In the genomic region with DNA sequence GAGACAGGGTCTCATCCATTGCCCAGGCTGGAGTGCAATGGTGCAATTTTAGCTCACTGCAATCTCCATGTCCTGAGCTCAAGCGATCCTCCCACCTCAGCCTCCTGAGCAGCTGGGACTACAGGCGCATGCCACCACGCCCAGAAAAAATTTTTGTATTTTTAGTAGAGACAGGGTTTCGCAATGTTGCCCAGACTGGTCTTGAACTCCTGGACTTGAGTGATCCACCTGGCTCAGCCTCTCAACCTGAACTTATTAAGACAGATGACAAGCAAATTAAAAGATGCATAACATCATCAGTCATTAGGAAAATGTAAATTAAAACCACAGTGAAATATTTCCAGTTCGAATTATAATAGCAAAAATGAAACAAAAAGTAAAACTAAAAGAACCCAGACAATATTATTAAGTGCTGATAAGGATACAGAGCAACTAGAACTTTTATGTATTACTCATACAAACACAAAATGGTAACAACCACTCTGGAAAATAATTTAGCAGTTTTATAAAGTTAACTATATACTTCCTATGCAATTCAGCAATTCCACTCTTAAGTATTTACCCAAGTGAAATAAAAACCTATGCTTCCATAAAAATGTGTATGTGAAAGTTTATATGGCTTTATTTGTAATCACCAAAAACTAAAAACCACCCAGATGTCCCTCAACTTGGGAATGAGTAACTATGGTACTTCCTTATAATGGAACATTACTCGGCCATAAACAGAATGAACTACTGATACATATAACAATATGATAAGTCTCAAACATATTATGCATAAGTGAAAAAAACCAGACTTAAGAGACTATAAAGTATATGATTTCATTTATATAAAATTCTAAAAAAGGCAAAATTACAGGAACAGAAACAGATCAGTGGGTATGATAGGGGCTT, we compare ENCODE assay signal across 24 cellular contexts. TPM values are rescaled to one million over a fixed set of nuclear protein-coding genes. Genes with fewer than 3 reads are reported as not detected.
DNase-seq lines count a peak whose midpoint lies in the region; ATAC-seq and TF ChIP-seq lines count a peak whose summit lies in the region.
"Had no signal": no experiment of that assay in that cellular context is flagged by ENCODE, and none has a peak within 500 bp of the region (broad histone marks: within the 10 kb centered on the region; RNA-seq: fewer than 3 reads in every experiment).

No MANE protein-coding gene starts in this region.

- no peaks in the 10 kb centered on the region for H3K27me3 ChIP-seq in Karpas-422 (ENCODE audit: low read length)
- no peaks in the 10 kb centered on the region for H3K27me3 ChIP-seq in CD4-positive, alpha-beta T cell (ENCODE audit: control insufficient read depth, insufficient read depth, low read length)
- H3K27me3 ChIP-seq: body of pancreas, thyroid gland had no signal

- ATAC-seq in activated naive CD8-positive, alpha-beta T cell treated with anti-CD3 and anti-CD28 coated beads, Interleukin-2, amount 50 U/mL, for 24 hours = no peak
- ATAC-seq in stimulated activated naive B cell treated with anti-CD40 and anti-IgM and Interleukin-4, amounts not matched to agents 10 μg/mL and 1 μg/mL and 100 μg/mL, for 72 hours (replicated peaks) = peak in 1 of 2 donors; percentile 27
- ATAC-seq in HG02759 (IDR thresholded peaks at IDR 0.05; ENCODE audit: unreplicated experiment) = no peak
- no peak for ATAC-seq in CD4-positive, alpha-beta T cell (ENCODE audit: poor library complexity)
- ATAC-seq: body of pancreas, left colon, sciatic nerve had no signal

- H3K27me3 Mint-ChIP-seq in activated naive CD4-positive, alpha-beta T cell treated with anti-CD3 and anti-CD28 coated beads, Interleukin-2, amount 10 ng/mL, durations not matched to agents 7 days and 5 days = no peaks in the 10 kb centered on the region
- no peaks in the 10 kb centered on the region for H3K27me3 Mint-ChIP-seq in activated naive CD8-positive, alpha-beta T cell treated with anti-CD3 and anti-CD28 coated beads, Interleukin-2, amount 50 U/mL, for 24 hours
- no peaks in the 10 kb centered on the region for H3K27me3 Mint-ChIP-seq in stimulated activated naive B cell treated with anti-CD40 and anti-IgM and Interleukin-4, amounts not matched to agents 10 μg/mL and 1 μg/mL and 100 μg/mL, for 72 hours
- no peaks in the 10 kb centered on the region for H3K27me3 Mint-ChIP-seq in CD4-positive, alpha-beta T cell

- peaks cover 98% of the 10 kb centered on the region for H3K79me2 ChIP-seq in Karpas-422 (ENCODE audit: low read length)
- H3K79me2 ChIP-seq: parathyroid adenoma had no signal

- no peak overlapping the region for H3K4me2 ChIP-seq in Karpas-422 (ENCODE audit: low read depth, low read length, poor library complexity, severe bottlenecking)

- H3K9me2 ChIP-seq in Karpas-422 (replicated peaks; ENCODE audit: insufficient read depth, low read length) = no peaks in the 10 kb centered on the region

- CTCF ChIA-PET in activated naive CD4-positive, alpha-beta T cell treated with anti-CD3 and anti-CD28 coated beads, Interleukin-2, amount 10 ng/mL, durations not matched to agents 7 days and 5 days (lab: Charles Lee) = no interaction called here
- CTCF ChIA-PET in CD4-positive, alpha-beta T cell (lab: Charles Lee) = no interaction called here

- TF ChIP-seq CTCF in CD4-positive, alpha-beta T cell (IDR thresholded peaks at IDR 0.05) = no peak

- no peak overlapping the region for H3K4me3 Mint-ChIP-seq in activated naive CD4-positive, alpha-beta T cell treated with anti-CD3 and anti-CD28 coated beads, Interleukin-2, amount 10 ng/mL, durations not matched to agents 7 days and 5 days
- no peak overlapping the region for H3K4me3 Mint-ChIP-seq in activated naive CD8-positive, alpha-beta T cell treated with anti-CD3 and anti-CD28 coated beads, Interleukin-2, amount 50 U/mL, for 24 hours
- no peak overlapping the region for H3K4me3 Mint-ChIP-seq in stimulated activated naive B cell treated with anti-CD40 and anti-IgM and Interleukin-4, amounts not matched to agents 10 μg/mL and 1 μg/mL and 100 μg/mL, for 72 hours
- no peak overlapping the region for H3K4me3 Mint-ChIP-seq in CD4-positive, alpha-beta T cell
- H3K4me3 Mint-ChIP-seq: activated naive CD4-positive, alpha-beta T cell treated with anti-CD3 and anti-CD28 coated beads for 36 hours; nephron progenitor cell had no signal

- peak overlapping the region; percentile 59 for H3K27ac Mint-ChIP-seq in activated naive CD4-positive, alpha-beta T cell treated with anti-CD3 and anti-CD28 coated beads, Interleukin-2, amount 10 ng/mL, durations not matched to agents 7 days and 5 days
- H3K27ac Mint-ChIP-seq in activated naive CD8-positive, alpha-beta T cell treated with anti-CD3 and anti-CD28 coated beads, Interleukin-2, amount 50 U/mL, for 24 hours = peak overlapping the region; percentile 43
- peak overlapping the region; percentile 57 for H3K27ac Mint-ChIP-seq in stimulated activated naive B cell treated with anti-CD40 and anti-IgM and Interleukin-4, amounts not matched to agents 10 μg/mL and 1 μg/mL and 100 μg/mL, for 72 hours
- no peak overlapping the region for H3K27ac Mint-ChIP-seq in CD4-positive, alpha-beta T cell
- H3K27ac Mint-ChIP-seq: activated naive CD4-positive, alpha-beta T cell treated with anti-CD3 and anti-CD28 coated beads for 36 hours; nephron progenitor cell had no signal

- no peak overlapping the region for H2AFZ ChIP-seq in Karpas-422 (ENCODE audit: low read length)
- H2AFZ ChIP-seq: parathyroid adenoma had no signal

- H3K9me3 Mint-ChIP-seq in activated naive CD4-positive, alpha-beta T cell treated with anti-CD3 and anti-CD28 coated beads, Interleukin-2, amount 10 ng/mL, durations not matched to agents 7 days and 5 days = peaks cover 11% of the 10 kb centered on the region
- H3K9me3 Mint-ChIP-seq in activated naive CD8-positive, alpha-beta T cell treated with anti-CD3 and anti-CD28 coated beads, Interleukin-2, amount 50 U/mL, for 24 hours = peaks cover 12% of the 10 kb centered on the region
- H3K9me3 Mint-ChIP-seq in stimulated activated naive B cell treated with anti-CD40 and anti-IgM and Interleukin-4, amounts not matched to agents 10 μg/mL and 1 μg/mL and 100 μg/mL, for 72 hours = peaks cover 6 to 10% of the 10 kb centered on the region in 2 donors
- peaks cover 5% of the 10 kb centered on the region for H3K9me3 Mint-ChIP-seq in CD4-positive, alpha-beta T cell

- no peak for DNase-seq in activated naive CD4-positive, alpha-beta T cell treated with anti-CD3 and anti-CD28 coated beads, Interleukin-2, amount 10 ng/mL, durations not matched to agents 7 days and 5 days
- no peak for DNase-seq in activated naive CD4-positive, alpha-beta T cell treated with Interleukin-2 at 50 U/mL for 16 hours
- DNase-seq in Karpas-422 (peak; percentile 70), D341Med (ENCODE audit: low spot score) (no peak)
- DNase-seq in activated naive CD8-positive, alpha-beta T cell treated with anti-CD3 and anti-CD28 coated beads, Interleukin-2, amount 50 U/mL, for 24 hours = no peak
- no peak for DNase-seq in stimulated activated naive B cell treated with anti-CD40 and anti-IgM and Interleukin-4, amounts not matched to agents 10 μg/mL and 1 μg/mL and 100 μg/mL, for 72 hours
- no peak for DNase-seq in CD4-positive, alpha-beta T cell
- DNase-seq: activated CD4-positive, CD25-positive, alpha-beta regulatory T cell treated with anti-CD3 and anti-CD28 coated beads, Interleukin-2, amount 50 U/mL, for 72 hours; activated CD8-positive, alpha-beta memory T cell treated with anti-CD3 and anti-CD28 coated beads, Interleukin-2, amount 50 U/mL, for 48 hours; activated naive CD4-positive, alpha-beta T cell treated with anti-CD3 and anti-CD28 coated beads for 36 hours; body of pancreas; H7; Kasumi-1; left colon; NCI-H1092 treated with DMSO at 0.1 percent for 48 hours; NCI-H2081; nephron progenitor cell; NK-92 treated with Interleukin-12 subunit alpha and Interleukin-12 subunit beta, amount 100 ng/mL, for 24 hours; T-helper 9 cell; thyroid gland had no signal

- no peaks in the 10 kb centered on the region for H4K20me1 ChIP-seq in Karpas-422 (ENCODE audit: insufficient read depth, low read depth, low read length)

- H3K36me3 Mint-ChIP-seq in activated naive CD4-positive, alpha-beta T cell treated with anti-CD3 and anti-CD28 coated beads, Interleukin-2, amount 10 ng/mL, durations not matched to agents 7 days and 5 days = peaks cover 53% of the 10 kb centered on the region
- H3K36me3 Mint-ChIP-seq in activated naive CD8-positive, alpha-beta T cell treated with anti-CD3 and anti-CD28 coated beads, Interleukin-2, amount 50 U/mL, for 24 hours (ENCODE audit: low read depth) = peaks cover 48% of the 10 kb centered on the region
- peaks cover 45 to 52% of the 10 kb centered on the region in 2 donors for H3K36me3 Mint-ChIP-seq in stimulated activated naive B cell treated with anti-CD40 and anti-IgM and Interleukin-4, amounts not matched to agents 10 μg/mL and 1 μg/mL and 100 μg/mL, for 72 hours
- H3K36me3 Mint-ChIP-seq in CD4-positive, alpha-beta T cell (ENCODE audit: low read depth) = peaks cover 97% of the 10 kb centered on the region

- peaks cover 26% of the 10 kb centered on the region for H3K36me3 ChIP-seq in Karpas-422 (ENCODE audit: insufficient read depth, low read length)
- H3K36me3 ChIP-seq: thyroid gland had no signal

- H3K9ac ChIP-seq in Karpas-422 (ENCODE audit: low read length) = no peak overlapping the region
- H3K9ac ChIP-seq: parathyroid adenoma had no signal

- peak overlapping the region; percentile 98 for H3K27ac ChIP-seq in Karpas-422 (ENCODE audit: low read length)
- H3K27ac ChIP-seq in CD4-positive, alpha-beta T cell (ENCODE audit: low read depth, low read length) = no peak overlapping the region
- H3K27ac ChIP-seq: body of pancreas, parathyroid adenoma, SK-N-MC, thyroid gland had no signal

- intact Hi-C loops in CD4-positive, alpha-beta T cell (cut with DNase I, micrococcal nuclease) = no loop called here

- H3K4me1 Mint-ChIP-seq in activated naive CD4-positive, alpha-beta T cell treated with anti-CD3 and anti-CD28 coated beads, Interleukin-2, amount 10 ng/mL, durations not matched to agents 7 days and 5 days = peaks cover 36% of the 10 kb centered on the region
- H3K4me1 Mint-ChIP-seq in activated naive CD8-positive, alpha-beta T cell treated with anti-CD3 and anti-CD28 coated beads, Interleukin-2, amount 50 U/mL, for 24 hours = peaks cover 31% of the 10 kb centered on the region
- H3K4me1 Mint-ChIP-seq in stimulated activated naive B cell treated with anti-CD40 and anti-IgM and Interleukin-4, amounts not matched to agents 10 μg/mL and 1 μg/mL and 100 μg/mL, for 72 hours = peaks cover 10 to 15% of the 10 kb centered on the region in 2 donors
- peaks cover 74% of the 10 kb centered on the region for H3K4me1 Mint-ChIP-seq in CD4-positive, alpha-beta T cell (ENCODE audit: low read depth)

- POLR2A ChIA-PET in CD4-positive, alpha-beta T cell (lab: Charles Lee) = interaction anchor here (0.7 kb wide), 1 partner anchor 17 kb away, joined by 4 read pairs; no protein-coding TSS in a partner anchor

- no peaks in the 10 kb centered on the region for H3K9me3 ChIP-seq in Karpas-422 (ENCODE audit: low read length)
- peaks cover 18% of the 10 kb centered on the region for H3K9me3 ChIP-seq in CD4-positive, alpha-beta T cell (ENCODE audit: control insufficient read depth, low read length)
- H3K9me3 ChIP-seq: body of pancreas, thyroid gland had no signal

- peaks cover 94% of the 10 kb centered on the region for H3K4me1 ChIP-seq in Karpas-422 (ENCODE audit: low read length)
- H3K4me1 ChIP-seq: body of pancreas, parathyroid adenoma had no signal

- no peak overlapping the region for H3K4me3 ChIP-seq in Karpas-422 (ENCODE audit: low read length)
- H3K4me3 ChIP-seq: body of pancreas, SK-N-MC, thyroid gland had no signal

RNA-seq across cellular contexts. Expression of gene ZFAND4, which starts 15.3 kb away (rescaled TPM):
- 55.0 and 61.3 TPM in 2 replicates for total RNA-seq in Karpas-422 (2014; rRNA removed; shearing (Covaris generic); ENCODE audit: low replicate concordance)
- 10 to 100 TPM; 30.4 to 34.5 TPM for total RNA-seq in CD4-positive, alpha-beta T cell
